ENCODE assay signal across 8 cellular contexts in the genomic region with DNA sequence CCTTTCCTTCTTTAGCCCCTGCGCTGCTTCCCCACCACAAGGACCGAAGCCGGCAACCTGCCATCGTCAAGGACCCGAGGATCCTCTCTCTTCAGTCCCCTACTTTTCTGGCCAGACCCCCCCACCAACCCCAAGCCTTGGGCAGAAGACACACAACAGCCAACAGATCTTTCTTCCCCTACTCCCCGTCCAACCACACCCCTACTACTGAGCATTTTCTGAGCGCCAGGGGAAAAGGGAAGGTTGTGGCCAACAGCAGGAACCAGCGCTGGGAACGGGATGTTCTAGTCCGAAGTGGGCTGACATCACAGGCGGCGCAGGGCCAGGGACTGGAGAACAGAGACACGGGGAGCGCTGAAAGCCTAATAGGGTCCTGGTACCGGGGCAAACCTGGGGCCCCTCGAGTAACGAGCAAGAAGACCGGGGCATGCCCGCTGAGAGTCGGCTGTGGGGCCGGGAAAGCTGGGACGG. TPM values are rescaled to one million over a fixed set of nuclear protein-coding genes. Genes with fewer than 3 reads are reported as not detected.
DNase-seq lines count a peak whose midpoint lies in the region; ATAC-seq lines count a peak whose summit lies in the region.

No MANE protein-coding gene starts in this region.

- ATAC-seq in left cardiac atrium, result peak; percentile 9 to 20
- no peak for ATAC-seq in HG02981 (IDR thresholded peaks at IDR 0.05; ENCODE audit: unreplicated experiment)

- DNase-seq in DMS53 treated with DMSO at 0.1 percent for 48 hours (lab: John Stamatoyannopoulos, UW; ENCODE audit: unreplicated experiment) (peak; percentile 62), Kasumi-1 (lab: John Stamatoyannopoulos, UW) (peak; percentile 25 to 29), amniotic stem cell (lab: John Stamatoyannopoulos, UW) (peak; percentile 39), left cardiac atrium (peak; percentile 92), posterior vena cava (ENCODE audit: low spot score) (peak; percentile 97), activated gamma-delta T cell treated with Interleukin-2 at 50 U/mL for 16 hours (no peak), OCI-M2 (lab: John Stamatoyannopoulos, UW; ENCODE audit: unreplicated experiment) (no peak)

- intact Hi-C loops in left cardiac atrium (cut with DNase I) (no loop called here), posterior vena cava (cut with DNase I) (no loop called here)

RNA-seq across cellular contexts. Expression of gene PER1, which starts 0.5 kb away (rescaled TPM):
- total RNA-seq in left cardiac atrium (100 to 1,000 TPM; 125 to 134 TPM), posterior vena cava (100 to 1,000 TPM; 203 to 206 TPM)

RNA-seq across cellular contexts. Expression of gene VAMP2, which starts 11.1 kb away (rescaled TPM):
- total RNA-seq in left cardiac atrium (10 to 100 TPM; 59.1 to 72.3 TPM), posterior vena cava (10 to 100 TPM; 66.7 to 80.1 TPM)

RNA-seq across cellular contexts. Expression of gene TMEM107, which starts 24.5 kb away (rescaled TPM):
- 1 to 10 TPM; 6.8 to 8.0 TPM for total RNA-seq in left cardiac atrium
- 10 to 100 TPM; 12.9 to 16.4 TPM for total RNA-seq in posterior vena cava

RNA-seq across cellular contexts. Expression of gene HES7, which starts 27.8 kb away (rescaled TPM):
- total RNA-seq in left cardiac atrium (under 1 TPM; 0.38 to 0.47 TPM), posterior vena cava (under 1 TPM in 1 of 2 donors, not detected in 1; 0.67 TPM)

RNA-seq across cellular contexts. Expression of gene ALOXE3, which starts 33.4 kb away (rescaled TPM):
- total RNA-seq in left cardiac atrium (not detected), posterior vena cava (not detected)

Comparison
In these comparisons a context has a peak if more than half of its experiments do, and no peak if none do; other contexts are left out.
1. DNase-seq: peak in DMS53 treated with DMSO at 0.1 percent for 48 hours (single experiment), Kasumi-1 (2 of 2), amniotic stem cell (single experiment), left cardiac atrium (single experiment) and posterior vena cava (single experiment); none in activated gamma-delta T cell treated with Interleukin-2 at 50 U/mL for 16 hours (single experiment) and OCI-M2 (single experiment).